In genomic region chr1:66242646-66243547, GRCh38 we compare ENCODE assay signal across 8 cellular contexts.
A peak's percentile ranks its signal among the peaks of the same experiment; 100 is the strongest.
DNase-seq lines count a peak whose midpoint lies in the region; TF ChIP-seq lines count a peak whose summit lies in the region.

No MANE protein-coding gene starts in this region.

- WGBS in neuronal stem cell (ENCODE audit: extremely low coverage in 2 of 2, insufficient read length in 2 of 2, insufficient replicate concordance in 1 of 2), 2 donors, result no CpG with 5 or more reads among the region's 6 CpGs

- peaks cover 2 to 4% of the 10 kb centered on the region in 2 donors for H3K4me1 ChIP-seq in neuronal stem cell (ENCODE audit: control insufficient read depth in 2 of 2, insufficient read depth in 1 of 2, low read depth in 1 of 2, low read length in 2 of 2)

- no peaks in the 10 kb centered on the region for H3K79me1 ChIP-seq in neuronal stem cell (ENCODE audit: low read depth, low read length)

- TF ChIP-seq CTCF in fibroblast of pulmonary artery (IDR thresholded peaks at IDR 0.05; ENCODE audit: low read length, missing control alignments), result no peak

- no peak overlapping the region for H2BK5ac ChIP-seq in neuronal stem cell (ENCODE audit: low read length)

- H3K4me3 Mint-ChIP-seq in activated T-helper 1 cell treated with anti-CD3 and anti-CD28 coated beads, Interleukin-12 subunit alpha, Interleukin-12 subunit beta, Interleukin-2, Interleukin-4 antibody, amounts not matched to agents 30 ng/mL and 10 ng/mL and 1 ng/mL, durations not matched to agents 14 hours and 24 hours and 36 hours, result no peak overlapping the region

- no peak overlapping the region for H4K8ac ChIP-seq in neuronal stem cell (ENCODE audit: low read depth, low read length)

- H2BK12ac ChIP-seq in neuronal stem cell (ENCODE audit: low read length), result no peak overlapping the region

- intact Hi-C loops in activated T-helper 1 cell treated with anti-CD3 and anti-CD28 coated beads, Interleukin-12 subunit alpha, Interleukin-12 subunit beta, Interleukin-2, Interleukin-4 antibody, amounts not matched to agents 30 ng/mL and 10 ng/mL and 1 ng/mL, durations not matched to agents 14 hours and 24 hours and 36 hours (cut with micrococcal nuclease), result loop anchor here (1.0 to 10.0 kb wide), 12 partner anchors 28 to 848 kb away; no protein-coding TSS in a partner anchor

- peaks cover 6% of the 10 kb centered on the region for H3K27me3 Mint-ChIP-seq in activated T-helper 1 cell treated with anti-CD3 and anti-CD28 coated beads, Interleukin-12 subunit alpha, Interleukin-12 subunit beta, Interleukin-2, Interleukin-4 antibody, amounts not matched to agents 30 ng/mL and 10 ng/mL and 1 ng/mL, durations not matched to agents 14 hours and 24 hours and 36 hours (ENCODE audit: insufficient read depth)

- H3K4ac ChIP-seq in neuronal stem cell (ENCODE audit: low read length), result no peak overlapping the region

- H2AK5ac ChIP-seq in neuronal stem cell (ENCODE audit: low read depth, low read length), result no peak overlapping the region

- H3K4me2 ChIP-seq in neuronal stem cell (ENCODE audit: insufficient read depth, low read length, poor library complexity, severe bottlenecking), result no peak overlapping the region

- DNase-seq in EL (peak; percentile 91), H7 (peak; percentile 59), MG63 (peak; percentile 80), RPMI7951 (ENCODE audit: low read depth) (peak; percentile 85), fibroblast of pulmonary artery (ENCODE audit: low read depth) (peak; percentile 94), neuronal stem cell (ENCODE audit: low spot score) (peak; percentile 72), superior temporal gyrus (ENCODE audit: extremely low spot score) (peak; percentile 98)
- peak; percentile 64 for DNase-seq in activated T-helper 1 cell treated with anti-CD3 and anti-CD28 coated beads, Interleukin-12 subunit alpha, Interleukin-12 subunit beta, Interleukin-2, Interleukin-4 antibody, amounts not matched to agents 30 ng/mL and 10 ng/mL and 1 ng/mL, durations not matched to agents 14 hours and 24 hours and 36 hours (ENCODE audit: low spot score)

- H3K23ac ChIP-seq in neuronal stem cell (ENCODE audit: low read depth, low read length, poor library complexity), result no peak overlapping the region

- H2BK15ac ChIP-seq in neuronal stem cell (ENCODE audit: low read length), result no peak overlapping the region

- no peak overlapping the region for H3K9ac ChIP-seq in neuronal stem cell (ENCODE audit: low read depth, low read length, poor library complexity)

- H4K91ac ChIP-seq in neuronal stem cell (ENCODE audit: low read depth, low read length, poor library complexity), result no peak overlapping the region

- no peak overlapping the region for H3K27ac ChIP-seq in neuronal stem cell (replicated peaks; ENCODE audit: low read length)

- H3K9me3 ChIP-seq in MG63, result no peaks in the 10 kb centered on the region
- H3K9me3 ChIP-seq in neuronal stem cell (replicated peaks in 1 of 2; ENCODE audit: control insufficient read depth in 2 of 2, insufficient read depth in 1 of 2, low read depth in 1 of 2, low read length in 2 of 2), result no peaks in the 10 kb centered on the region

- H3K14ac ChIP-seq in neuronal stem cell (ENCODE audit: low read length), result no peak overlapping the region

- peak overlapping the region; percentile 18 for H2AFZ ChIP-seq in neuronal stem cell (ENCODE audit: low read length)

- H2BK120ac ChIP-seq in neuronal stem cell (ENCODE audit: low read depth, low read length), result no peak overlapping the region

- H3K27me3 ChIP-seq in H7 (ENCODE audit: control insufficient read depth, insufficient read depth, low read length) (no peaks in the 10 kb centered on the region; the same call in 1 of the 2 replicates), MG63 (no peaks in the 10 kb centered on the region), neuronal stem cell (ENCODE audit: control insufficient read depth in 3 of 3, insufficient read depth in 3 of 3, low read depth in 1 of 3, low read length in 3 of 3) (no peaks in the 10 kb centered on the region)

- H3K36me3 ChIP-seq in H7 (replicated peaks; ENCODE audit: control insufficient read depth, insufficient read depth, low read length), result no peaks in the 10 kb centered on the region
- H3K36me3 ChIP-seq in MG63, result no peaks in the 10 kb centered on the region
- H3K36me3 ChIP-seq in neuronal stem cell (replicated peaks in 1 of 2; ENCODE audit: control insufficient read depth in 2 of 2, insufficient read depth in 2 of 2, low read length in 2 of 2), result no peaks in the 10 kb centered on the region

- no peaks in the 10 kb centered on the region for H3K9me3 Mint-ChIP-seq in activated T-helper 1 cell treated with anti-CD3 and anti-CD28 coated beads, Interleukin-12 subunit alpha, Interleukin-12 subunit beta, Interleukin-2, Interleukin-4 antibody, amounts not matched to agents 30 ng/mL and 10 ng/mL and 1 ng/mL, durations not matched to agents 14 hours and 24 hours and 36 hours

- no peaks in the 10 kb centered on the region for H3K36me3 Mint-ChIP-seq in activated T-helper 1 cell treated with anti-CD3 and anti-CD28 coated beads, Interleukin-12 subunit alpha, Interleukin-12 subunit beta, Interleukin-2, Interleukin-4 antibody, amounts not matched to agents 30 ng/mL and 10 ng/mL and 1 ng/mL, durations not matched to agents 14 hours and 24 hours and 36 hours (ENCODE audit: low read depth)

- no peak overlapping the region for H3K18ac ChIP-seq in neuronal stem cell (ENCODE audit: low read length)

- H3K4me1 Mint-ChIP-seq in activated T-helper 1 cell treated with anti-CD3 and anti-CD28 coated beads, Interleukin-12 subunit alpha, Interleukin-12 subunit beta, Interleukin-2, Interleukin-4 antibody, amounts not matched to agents 30 ng/mL and 10 ng/mL and 1 ng/mL, durations not matched to agents 14 hours and 24 hours and 36 hours (ENCODE audit: low read depth), result peaks cover 28% of the 10 kb centered on the region

- H3K4me3 ChIP-seq in H7 (ENCODE audit: insufficient read depth, low read depth, low read length), result no peak overlapping the region
- no peak overlapping the region for H3K4me3 ChIP-seq in MG63
- H3K4me3 ChIP-seq in fibroblast of pulmonary artery (replicated peaks; ENCODE audit: low read depth, low read length), result no peak overlapping the region
- no peak overlapping the region for H3K4me3 ChIP-seq in neuronal stem cell (ENCODE audit: low read length in 2 of 2)

- no peak overlapping the region for H3K27ac Mint-ChIP-seq in activated T-helper 1 cell treated with anti-CD3 and anti-CD28 coated beads, Interleukin-12 subunit alpha, Interleukin-12 subunit beta, Interleukin-2, Interleukin-4 antibody, amounts not matched to agents 30 ng/mL and 10 ng/mL and 1 ng/mL, durations not matched to agents 14 hours and 24 hours and 36 hours
